ENCODE assay signal across 13 cellular contexts in the genomic region with DNA sequence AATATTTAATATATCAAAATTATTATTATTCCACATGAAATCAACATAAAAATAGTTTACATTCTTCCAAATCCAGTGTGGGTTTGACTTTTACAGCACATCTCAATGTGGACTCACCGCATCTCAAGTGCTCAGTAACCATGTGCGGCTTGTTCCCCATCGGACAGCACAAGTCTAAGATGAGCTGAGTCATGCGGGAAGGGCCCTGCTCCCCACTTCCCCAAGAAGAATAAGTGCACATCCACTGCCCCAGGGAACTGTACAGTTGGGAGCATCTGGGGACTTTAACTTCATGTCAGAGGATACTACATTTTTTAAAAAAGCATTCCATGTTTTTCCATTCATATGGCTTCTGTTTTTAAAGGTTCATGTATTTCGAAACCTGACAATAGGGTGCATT.
"Had no signal": no experiment of that assay in that cellular context is flagged by ENCODE, and none has a peak within 500 bp of the region (broad histone marks: within the 10 kb centered on the region; RNA-seq: fewer than 3 reads in every experiment).

No MANE protein-coding gene starts in this region.

- ATAC-seq: right cardiac atrium; stimulated activated naive CD8-positive, alpha-beta T cell treated with anti-CD3 and anti-CD28 coated beads, Interleukin-15, amount 100 ng/mL, for 72 hours had no signal

- H3K4me1 ChIP-seq: prostate gland, suprapubic skin had no signal

- H3K4me3 ChIP-seq: prostate gland, skin epidermis, suprapubic skin had no signal

- H3K9me3 ChIP-seq: prostate gland, suprapubic skin had no signal

- H3K36me3 ChIP-seq: prostate gland, suprapubic skin had no signal

- H3K27me3 ChIP-seq: suprapubic skin had no signal

- H3K27ac ChIP-seq: epithelial cell of prostate, prostate gland, skin epidermis, suprapubic skin had no signal

- DNase-seq: activated CD4-positive, alpha-beta T cell treated with anti-CD3 and anti-CD28 coated beads, Interleukin-2, amount 50 U/mL, for 4 hours; amygdala; dermis blood vessel endothelial cell; foreskin fibroblast; naive B cell; stimulated activated CD4-positive, alpha-beta T cell treated with anti-CD3 and anti-CD28 coated beads, Interleukin-4, amount 100 ng/mL, for 1 hour; stimulated activated naive CD8-positive, alpha-beta T cell treated with anti-CD3 and anti-CD28 coated beads, Interleukin-15, amount 100 ng/mL, for 72 hours; trophoblast cell had no signal
